19 cellular contexts compared by ENCODE assay signal in genomic region chr5:15452780-15453179, GRCh38. TPM values are rescaled to one million over a fixed set of nuclear protein-coding genes. Genes with fewer than 3 reads are reported as not detected.
DNase-seq lines count a peak whose midpoint lies in the region; ATAC-seq and TF ChIP-seq lines count a peak whose summit lies in the region.
"Had no signal": no experiment of that assay in that cellular context is flagged by ENCODE, and none has a peak within 500 bp of the region (broad histone marks: within the 10 kb centered on the region; RNA-seq: fewer than 3 reads in every experiment).

No MANE protein-coding gene starts in this region.

- no peak overlapping the region for H3K4me3 ChIP-seq in astrocyte of the cerebellum (ENCODE audit: low read depth, low read length)

- peak; percentile 54 for ATAC-seq in omental fat pad (ENCODE audit: low FRiP score)
- ATAC-seq: HepG2, Panc1 had no signal

- DNase-seq in A172 (ENCODE audit: low spot score), result peak; percentile 22
- peak; percentile 72 for DNase-seq in astrocyte of the cerebellum (ENCODE audit: low read depth)
- DNase-seq in fibroblast of peridontal ligament (ENCODE audit: extremely low read depth), result peak; percentile 34
- no peak for DNase-seq in omental fat pad (ENCODE audit: low spot score)
- DNase-seq in DMS 273 (lab: John Stamatoyannopoulos, UW; ENCODE audit: unreplicated experiment), result no peak
- no peak for DNase-seq in NCI-H2196 treated with DMSO at 0.1 percent for 48 hours (lab: John Stamatoyannopoulos, UW; ENCODE audit: unreplicated experiment)
- no peak for DNase-seq in effector CD4-positive, alpha-beta T cell
- no peak for DNase-seq in DMS53 (lab: John Stamatoyannopoulos, UW)
- DNase-seq: AML-193; CD4-positive, CD25-positive, alpha-beta regulatory T cell; DND-41; GF-D8; NCI-H1105; NCI-H187; NCI-H82; SHP77 had no signal

- in situ Hi-C loops in astrocyte of the cerebellum (cut with HindIII; ENCODE audit: low sequenced_read_pairs), result loop anchor here (25.0 kb wide), 1 partner anchor 535 kb away; no protein-coding TSS in a partner anchor

- TF ChIP-seq CTCF in astrocyte of the cerebellum (IDR thresholded peaks at IDR 0.05; ENCODE audit: low read depth, low read length, missing control alignments), result no peak
- TF ChIP-seq CTCF in omental fat pad (IDR thresholded peaks at IDR 0.05), result no peak

RNA-seq across cellular contexts. Expression of gene FBXL7, which starts 47.2 kb away (rescaled TPM):
- total RNA-seq in A172 (2014; rRNA removed; shearing (Covaris generic)), result 4.0 and 4.1 TPM in 2 replicates
- total RNA-seq in omental fat pad, result 10 to 100 TPM in 3 of 4 donors, 1 to 10 TPM in 1; 9.1 to 47.1 (median 17.1) TPM
- total RNA-seq: CD4-positive, CD25-positive, alpha-beta regulatory T cell; MCF 10A had no signal

Comparison
In these comparisons a context has a peak if more than half of its experiments do, and no peak if none do; other contexts are left out.
1. DNase-seq: peak in A172 (single experiment), astrocyte of the cerebellum (single experiment) and fibroblast of peridontal ligament (single experiment); none in omental fat pad (single experiment), DMS 273 (single experiment), NCI-H2196 treated with DMSO at 0.1 percent for 48 hours (single experiment), effector CD4-positive, alpha-beta T cell (single experiment) and DMS53 (single experiment).